9 cellular contexts compared by ENCODE assay signal in genomic region chr21:31132574-31133242, GRCh38.
A peak's percentile ranks its signal among the peaks of the same experiment; 100 is the strongest.
DNase-seq lines count a peak whose midpoint lies in the region; TF ChIP-seq lines count a peak whose summit lies in the region.
"Had no signal": no experiment of that assay in that cellular context is flagged by ENCODE, and none has a peak within 500 bp of the region (broad histone marks: within the 10 kb centered on the region; RNA-seq: fewer than 3 reads in every experiment).

No MANE protein-coding gene starts in this region.

- CTCF ChIA-PET in A673 (lab: Charles Lee): no interaction called here

- H3K27me3 ChIP-seq in SJCRH30: no peaks in the 10 kb centered on the region
- no peaks in the 10 kb centered on the region for H3K27me3 ChIP-seq in esophagus muscularis mucosa
- H3K27me3 ChIP-seq in A673 (replicated peaks; ENCODE audit: insufficient read depth, low read depth, low read length, poor library complexity): no peaks in the 10 kb centered on the region

- 70% methylated on average over 11 of the region's 11 CpGs for WGBS in esophagus muscularis mucosa

- TF ChIP-seq CTCF in esophagus muscularis mucosa (IDR thresholded peaks at IDR 0.05): no peak
- no peak for TF ChIP-seq CTCF in A673 (conservative IDR thresholded peaks at IDR 0.05; ENCODE audit: low read depth, low read length)

- no peak overlapping the region for H3K27ac ChIP-seq in SJCRH30
- no peak overlapping the region for H3K27ac ChIP-seq in esophagus muscularis mucosa (replicated peaks in 1 of 4)
- H3K27ac ChIP-seq in A673 (ENCODE audit: low read depth, low read length, poor library complexity, severe bottlenecking): no peak overlapping the region
- H3K27ac ChIP-seq: neutrophil had no signal

- intact Hi-C loops in esophagus muscularis mucosa (cut with DNase I) (no loop called here), A673 (cut with micrococcal nuclease; ENCODE audit: unreplicated experiment) (no loop called here)

- H3K4me3 ChIP-seq in SJCRH30: no peak overlapping the region
- H3K4me3 ChIP-seq in esophagus muscularis mucosa: no peak overlapping the region
- no peak overlapping the region for H3K4me3 ChIP-seq in A673 (ENCODE audit: low read depth, low read length, poor library complexity, severe bottlenecking)

- no peaks in the 10 kb centered on the region for H3K4me1 ChIP-seq in SJCRH30
- H3K4me1 ChIP-seq in esophagus muscularis mucosa: peaks cover 0 to 3% (median 0%) of the 10 kb centered on the region in 4 donors
- peaks cover 5% of the 10 kb centered on the region for H3K4me1 ChIP-seq in A673 (ENCODE audit: insufficient read depth, low read length, poor library complexity, severe bottlenecking)

- DNase-seq in activated CD4-positive, CD25-positive, alpha-beta regulatory T cell (lab: John Stamatoyannopoulos, UW): peak in 3 of 4 experiments; percentile 10 to 50 (median 43)
- no peak for DNase-seq in activated CD4-positive, CD25-positive, alpha-beta regulatory T cell treated with anti-CD3 and anti-CD28 coated beads, Interleukin-2, amount 50 U/mL, for 72 hours
- DNase-seq in KBM-7 (peak; percentile 18), SJCRH30 (no peak), esophagus muscularis mucosa (ENCODE audit: extremely low spot score) (no peak), A673 (ENCODE audit: low spot score) (no peak)
- peak; percentile 32 to 47 for DNase-seq in activated T-helper 1 cell treated with anti-CD3 and anti-CD28 coated beads, Interleukin-2, amount 50 U/mL, for 16 hours (ENCODE audit: low read depth in 1 of 2, low spot score in 1 of 2)
- peak; percentile 44 to 58 (median 47) for DNase-seq in stimulated activated CD4-positive, alpha-beta T cell treated with anti-CD3 and anti-CD28 coated beads, Interleukin-12 subunit alpha, Interleukin-12 subunit beta, amount 100 ng/mL, for 48 hours (ENCODE audit: low read depth in 2 of 3, low spot score in 1 of 3)

- POLR2A ChIA-PET in A673 (lab: Charles Lee; ENCODE audit: low non-redundant PET): no interaction called here

- in situ Hi-C loops in KBM-7 (cut with MboI; ENCODE audit: low pct_unique_long_range_greater_than_20kb, low sequenced_read_pairs): no loop called here

- H3K9me3 ChIP-seq in SJCRH30 (replicated peaks) (no peaks in the 10 kb centered on the region), esophagus muscularis mucosa (no peaks in the 10 kb centered on the region), A673 (ENCODE audit: low read depth, low read length, poor library complexity, severe bottlenecking) (no peaks in the 10 kb centered on the region)
- H3K9me3 ChIP-seq: neutrophil had no signal

- no peaks in the 10 kb centered on the region for H3K36me3 ChIP-seq in SJCRH30
- H3K36me3 ChIP-seq in esophagus muscularis mucosa: no peaks in the 10 kb centered on the region
- H3K36me3 ChIP-seq in A673 (ENCODE audit: insufficient read depth, low read length, poor library complexity, severe bottlenecking): no peaks in the 10 kb centered on the region
- H3K36me3 ChIP-seq: neutrophil had no signal

- TF ChIP-seq POLR2A in esophagus muscularis mucosa (IDR thresholded peaks at IDR 0.05; ENCODE audit: low read depth): no peak

- no peak for TF ChIP-seq EP300 in esophagus muscularis mucosa (IDR thresholded peaks at IDR 0.05)

- no TSS peak for BruUV-seq in A673 (replicated peaks; lab: Mats Ljungman, UMichigan)

Comparison
In these comparisons a context has a peak if more than half of its experiments do, and no peak if none do; other contexts are left out.
1. DNase-seq: peak in activated CD4-positive, CD25-positive, alpha-beta regulatory T cell (3 of 4), KBM-7 (single experiment), activated T-helper 1 cell treated with anti-CD3 and anti-CD28 coated beads, Interleukin-2, amount 50 U/mL, for 16 hours (2 of 2) and stimulated activated CD4-positive, alpha-beta T cell treated with anti-CD3 and anti-CD28 coated beads, Interleukin-12 subunit alpha, Interleukin-12 subunit beta, amount 100 ng/mL, for 48 hours (3 of 3); none in activated CD4-positive, CD25-positive, alpha-beta regulatory T cell treated with anti-CD3 and anti-CD28 coated beads, Interleukin-2, amount 50 U/mL, for 72 hours (single experiment), SJCRH30 (0 of 2), esophagus muscularis mucosa (single experiment) and A673 (single experiment).